In genomic region chr6:12369355-12369754, GRCh38 we compare ENCODE assay signal across 24 cellular contexts.
"Had no signal": no experiment of that assay in that cellular context is flagged by ENCODE, and none has a peak within 500 bp of the region (broad histone marks: within the 10 kb centered on the region; RNA-seq: fewer than 3 reads in every experiment).

No MANE protein-coding gene starts in this region.

- H3K9me3 ChIP-seq: Peyer's patch, SJCRH30 had no signal

- H3K4me3 ChIP-seq: PC-9, Peyer's patch, SJCRH30 had no signal

- DNase-seq: KBM-7, NCI-H1048, NCI-H1105, NCI-H1417, NCI-H1436 treated with DMSO at 0.1 percent for 48 hours, NCI-H1694, NCI-H187 treated with DMSO at 0.1 percent for 48 hours, NCI-H2081, NCI-H2107, NCI-H226, NCI-H446, NCI-H510A, NCI-H524 treated with DMSO at 0.1 percent for 48 hours, NCI-H69, NCI-H774, Peyer's patch, SHP77 treated with DMSO at 0.1 percent for 48 hours, SJCRH30, SW 1271 had no signal

- H3K36me3 ChIP-seq: Peyer's patch, SJCRH30 had no signal

- H3K27ac Mint-ChIP-seq: IgD-negative memory B cell; T-cell; T-helper 1 cell treated with Interleukin-12 subunit alpha and Interleukin-12 subunit beta and Interleukin-4 antibody, amounts not matched to agents 30 μg/mL and 1 μg/mL, for 36 hours had no signal

- H2AFZ ChIP-seq: PC-9 had no signal

- H3K9me3 Mint-ChIP-seq: T-cell; T-helper 1 cell treated with Interleukin-12 subunit alpha and Interleukin-12 subunit beta and Interleukin-4 antibody, amounts not matched to agents 30 μg/mL and 1 μg/mL, for 36 hours had no signal

- H3K4me1 Mint-ChIP-seq: T-cell had no signal

- ATAC-seq: SK-N-SH treated with all-trans-retinoic acid at 6 μM for 48 hours, T-cell had no signal

- H3K4me1 ChIP-seq: SJCRH30 had no signal

- H3K4me2 ChIP-seq: PC-9 had no signal

- H3K27me3 ChIP-seq: Peyer's patch, SJCRH30 had no signal

- H3K27ac ChIP-seq: PC-9, Peyer's patch, SJCRH30 had no signal

- H3K4me3 Mint-ChIP-seq: IgD-negative memory B cell; T-cell; T-helper 1 cell treated with Interleukin-12 subunit alpha and Interleukin-12 subunit beta and Interleukin-4 antibody, amounts not matched to agents 30 μg/mL and 1 μg/mL, for 36 hours had no signal

- H3K36me3 Mint-ChIP-seq: IgD-negative memory B cell, T-cell had no signal
